12 cellular contexts compared by ENCODE assay signal in genomic region chr18:79944746-79945117, GRCh38. TPM values are rescaled to one million over a fixed set of nuclear protein-coding genes. Genes with fewer than 3 reads are reported as not detected.
A peak's percentile ranks its signal among the peaks of the same experiment; 100 is the strongest.
DNase-seq lines count a peak whose midpoint lies in the region; ATAC-seq, FAIRE-seq and TF ChIP-seq lines count a peak whose summit lies in the region.
"Had no signal": no experiment of that assay in that cellular context is flagged by ENCODE, and none has a peak within 500 bp of the region (broad histone marks: within the 10 kb centered on the region; RNA-seq: fewer than 3 reads in every experiment).

No MANE protein-coding gene starts in this region.

- WGBS in pancreas, 2 donors, result 26 to 62% methylated on average over 2 to 3 of the region's 3 CpGs

- H3K36me3 ChIP-seq in subcutaneous abdominal adipose tissue (ENCODE audit: control insufficient read depth in 5 of 5, insufficient read depth in 5 of 5, low read length in 5 of 5) (peaks cover 0 to 49% (median 39%) of the 10 kb centered on the region in 5 donors), pancreas (peaks cover 0 to 7% (median 4%) of the 10 kb centered on the region in 3 donors)

- peaks cover 35% of the 10 kb centered on the region for H3K36me3 Mint-ChIP-seq in T-cell

- H3K4me1 Mint-ChIP-seq in T-cell, result peaks cover 44 to 60% (median 54%) of the 10 kb centered on the region in 3 donors

- no peaks in the 10 kb centered on the region for H3K9me3 Mint-ChIP-seq in T-cell
- H3K9me3 Mint-ChIP-seq: WTC11 had no signal

- intact Hi-C loops in pancreas (cut with DNase I), result no loop called here

- peak in 2 of 4 experiments; percentile 25 to 70 for ATAC-seq in T-cell (replicated peaks in 1 of 4)
- no peak for ATAC-seq in pancreas

- H3K27ac Mint-ChIP-seq in T-cell, result peak overlapping the region; percentile 58 to 76

- H3K27me3 ChIP-seq in layer of hippocampus (ENCODE audit: control insufficient read depth, insufficient read depth, low read length) (no peaks in the 10 kb centered on the region), subcutaneous abdominal adipose tissue (ENCODE audit: control insufficient read depth in 5 of 5, insufficient read depth in 4 of 5, low read length in 5 of 5) (no peaks in the 10 kb centered on the region), pancreas (no peaks in the 10 kb centered on the region)
- H3K27me3 ChIP-seq: hepatocyte had no signal

- H3K27ac ChIP-seq in layer of hippocampus (ENCODE audit: low read depth, low read length) (peak overlapping the region; percentile 16), subcutaneous abdominal adipose tissue (ENCODE audit: low read depth, low read length) (no peak overlapping the region), pancreas (peak overlapping the region in 2 of 4 donors; percentile 23 to 28)
- H3K27ac ChIP-seq: hepatocyte had no signal

- CTCF ChIA-PET in T-cell (lab: Charles Lee), result no interaction called here

- H3K4me1 ChIP-seq in subcutaneous abdominal adipose tissue (ENCODE audit: control insufficient read depth in 5 of 5, insufficient read depth in 5 of 5, low read length in 5 of 5) (peaks cover 14 to 89% (median 74%) of the 10 kb centered on the region in 5 donors), pancreas (peaks cover 0 to 28% (median 15%) of the 10 kb centered on the region in 3 donors)

- no peak for TF ChIP-seq CTCF in pancreas (IDR thresholded peaks at IDR 0.05)

- H3K9me3 ChIP-seq in subcutaneous abdominal adipose tissue (ENCODE audit: control insufficient read depth in 5 of 5, low read length in 5 of 5) (no peaks in the 10 kb centered on the region), pancreas (no peaks in the 10 kb centered on the region)

- FAIRE-seq in pancreas (lab: Jason Lieb, UNC), result no peak

- H3K27me3 Mint-ChIP-seq in T-cell, result no peaks in the 10 kb centered on the region

- POLR2A ChIA-PET in T-cell (lab: Charles Lee), result no interaction called here

- H3K4me3 Mint-ChIP-seq in T-cell, result peak overlapping the region in 1 of 3 donors; percentile 64
- H3K4me3 Mint-ChIP-seq: WTC11 had no signal

- H3K4me3 ChIP-seq in subcutaneous abdominal adipose tissue (ENCODE audit: low read depth in 1 of 5, low read length in 5 of 5) (no peak overlapping the region), pancreas (no peak overlapping the region)
- H3K4me3 ChIP-seq: hepatocyte had no signal

- DNase-seq in activated CD8-positive, alpha-beta memory T cell treated with anti-CD3 and anti-CD28 coated beads for 24 hours, result peak; percentile 57
- no peak for DNase-seq in activated CD8-positive, alpha-beta memory T cell treated with anti-CD3 and anti-CD28 coated beads, Interleukin-2, amount 50 U/mL, for 4 hours
- peak in 7 of 34 experiments; percentile 11 to 42 (median 37) for DNase-seq in T-cell
- DNase-seq in NCI-H2081 (lab: John Stamatoyannopoulos, UW), result no peak
- no peak for DNase-seq in effector CD4-positive, alpha-beta T cell
- no peak for DNase-seq in pancreas
- DNase-seq: ACHN, NCI-H446 treated with DMSO at 0.1 percent for 48 hours had no signal

- peak overlapping the region in 3 of 5 donors; percentile 11 to 62 (median 41) for H3K9ac ChIP-seq in subcutaneous abdominal adipose tissue (ENCODE audit: low read length in 5 of 5)

RNA-seq across cellular contexts. Expression of gene SLC66A2, which starts 6.7 kb away (rescaled TPM):
- total RNA-seq in T-cell (10 to 100 TPM; 28.4 to 66.5 (median 37.6) TPM), pancreas (10 to 100 TPM; 19.6 to 24.3 (median 21.7) TPM)
- 10 to 100 TPM; 34.1 to 36.1 TPM for polyA plus RNA-seq in pancreas

RNA-seq across cellular contexts. Expression of gene HSBP1L1, which starts 19.7 kb away (rescaled TPM):
- 10 to 100 TPM; 17.3 to 26.6 (median 20.6) TPM for total RNA-seq in T-cell
- total RNA-seq in pancreas, result 10 to 100 TPM in 5 of 6 donors, 1 to 10 TPM in 1; 9.2 to 14.6 (median 12.7) TPM
- polyA plus RNA-seq in pancreas, result 10 to 100 TPM; 42.9 to 43.6 TPM

RNA-seq across cellular contexts. Expression of gene TXNL4A, which starts 43.6 kb away (rescaled TPM):
- 10 to 100 TPM; 61.2 to 77.8 (median 72.7) TPM for total RNA-seq in T-cell
- total RNA-seq in pancreas, result 10 to 100 TPM; 40.5 to 60.8 (median 46.0) TPM
- 10 to 100 TPM; 50.9 to 64.6 TPM for polyA plus RNA-seq in pancreas
